Comparison of ENCODE assay signal across 13 cellular contexts in the genomic region with DNA sequence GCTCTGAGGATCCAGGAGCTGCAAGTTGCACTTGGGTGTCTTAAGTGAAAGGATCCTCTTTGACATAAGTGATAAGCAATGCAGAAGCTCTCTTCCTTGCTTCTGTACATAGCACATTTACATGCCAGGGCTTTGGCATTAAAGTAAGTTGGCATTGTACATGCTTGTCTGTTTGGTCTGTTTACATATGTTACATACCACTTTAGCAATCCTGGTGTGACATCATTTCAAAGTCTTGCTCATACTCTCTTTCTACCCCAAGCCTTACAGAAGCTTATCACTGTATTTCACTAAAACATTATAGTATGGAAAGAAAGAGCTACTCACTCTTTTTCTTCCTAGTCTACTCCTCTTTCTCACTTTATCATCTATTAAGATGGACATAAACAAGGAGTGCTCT.
"Had no signal": no experiment of that assay in that cellular context is flagged by ENCODE, and none has a peak within 500 bp of the region (broad histone marks: within the 10 kb centered on the region; RNA-seq: fewer than 3 reads in every experiment).

No MANE protein-coding gene starts in this region.

- H3K36me3 ChIP-seq: ovary, sigmoid colon had no signal

- H3K9me3 ChIP-seq: ovary had no signal

- H3K27ac ChIP-seq: ovary, sigmoid colon had no signal

- ATAC-seq: WTC11 had no signal

- H3K27me3 ChIP-seq: ovary, sigmoid colon had no signal

- H3K4me3 ChIP-seq: ovary, sigmoid colon had no signal

- DNase-seq: activated CD4-positive, alpha-beta T cell treated with anti-CD3 and anti-CD28 coated beads for 48 hours; activated naive CD4-positive, alpha-beta T cell; caudate nucleus; cortex of kidney; effector memory CD4-positive, alpha-beta T cell; hippocampal formation; kidney glomerular epithelial cell; ovary; sigmoid colon; stimulated activated CD4-positive, alpha-beta T cell treated with anti-CD3 and anti-CD28 coated beads, Interleukin-2, amount 100 ng/mL, for 48 hours; stimulated activated naive CD4-positive, alpha-beta T cell treated with Interleukin-2 at 50 U/mL for 16 hours had no signal

- FAIRE-seq: astrocyte had no signal
